In genomic region chr2:171972329-171972982, GRCh38 we compare ENCODE assay signal across 17 cellular contexts. TPM values are rescaled to one million over a fixed set of nuclear protein-coding genes. Genes with fewer than 3 reads are reported as not detected.
DNase-seq lines count a peak whose midpoint lies in the region; ATAC-seq lines count a peak whose summit lies in the region.
"Had no signal": no experiment of that assay in that cellular context is flagged by ENCODE, and none has a peak within 500 bp of the region (broad histone marks: within the 10 kb centered on the region; RNA-seq: fewer than 3 reads in every experiment).

No MANE protein-coding gene starts in this region.

- no peak for ATAC-seq in CD4-positive, CD25-positive, alpha-beta regulatory T cell (ENCODE audit: low read depth in 2 of 2)
- no peak for ATAC-seq in GM18520 (IDR thresholded peaks at IDR 0.05; ENCODE audit: unreplicated experiment)
- no peak for ATAC-seq in HG03342 (IDR thresholded peaks at IDR 0.05; ENCODE audit: unreplicated experiment)

- no peak overlapping the region for H3K27ac ChIP-seq in CD4-positive, CD25-positive, alpha-beta regulatory T cell (ENCODE audit: insufficient read depth, low read length, poor library complexity, severe bottlenecking)
- H3K27ac ChIP-seq: C4-2B, KMS-11, SJCRH30 had no signal

- no peaks in the 10 kb centered on the region for H3K9me3 ChIP-seq in CD4-positive, CD25-positive, alpha-beta regulatory T cell (ENCODE audit: control insufficient read depth in 2 of 2, low read length in 2 of 2)
- H3K9me3 ChIP-seq: SJCRH30 had no signal

- peak overlapping the region; percentile 11 to 74 (median 11) for H3K27ac Mint-ChIP-seq in CD4-positive, CD25-positive, alpha-beta regulatory T cell
- H3K27ac Mint-ChIP-seq in activated T-helper 2 cell treated with anti-CD3 and anti-CD28 coated beads, Interferon-gamma antibody, Interleukin-2, Interleukin-4, amounts not matched to agents 10 μg/mL and 5 μg/mL and 100 μg/mL, durations not matched to agents 14 hours and 24 hours and 36 hours, result peak overlapping the region; percentile 4

- peaks cover 54% of the 10 kb centered on the region for H3K36me3 Mint-ChIP-seq in CD4-positive, CD25-positive, alpha-beta regulatory T cell
- peaks cover 63% of the 10 kb centered on the region for H3K36me3 Mint-ChIP-seq in activated T-helper 2 cell treated with anti-CD3 and anti-CD28 coated beads, Interferon-gamma antibody, Interleukin-2, Interleukin-4, amounts not matched to agents 10 μg/mL and 5 μg/mL and 100 μg/mL, durations not matched to agents 14 hours and 24 hours and 36 hours (ENCODE audit: low read depth)

- peaks cover 27% of the 10 kb centered on the region for H3K36me3 ChIP-seq in CD4-positive, CD25-positive, alpha-beta regulatory T cell (ENCODE audit: control insufficient read depth, insufficient read depth, low read length)

- H3K4me3 Mint-ChIP-seq in CD4-positive, CD25-positive, alpha-beta regulatory T cell, result no peak overlapping the region
- no peak overlapping the region for H3K4me3 Mint-ChIP-seq in activated T-helper 2 cell treated with anti-CD3 and anti-CD28 coated beads, Interferon-gamma antibody, Interleukin-2, Interleukin-4, amounts not matched to agents 10 μg/mL and 5 μg/mL and 100 μg/mL, durations not matched to agents 14 hours and 24 hours and 36 hours (ENCODE audit: low read depth)

- no peaks in the 10 kb centered on the region for H3K27me3 Mint-ChIP-seq in CD4-positive, CD25-positive, alpha-beta regulatory T cell
- no peaks in the 10 kb centered on the region for H3K27me3 Mint-ChIP-seq in activated T-helper 2 cell treated with anti-CD3 and anti-CD28 coated beads, Interferon-gamma antibody, Interleukin-2, Interleukin-4, amounts not matched to agents 10 μg/mL and 5 μg/mL and 100 μg/mL, durations not matched to agents 14 hours and 24 hours and 36 hours (ENCODE audit: low read depth)

- no peak overlapping the region for H3K4me3 ChIP-seq in CD4-positive, CD25-positive, alpha-beta regulatory T cell (ENCODE audit: low read depth, low read length)
- H3K4me3 ChIP-seq: SJCRH30 had no signal

- H3K4me1 ChIP-seq in CD4-positive, CD25-positive, alpha-beta regulatory T cell (ENCODE audit: control insufficient read depth, insufficient read depth, low read length, poor library complexity, severe bottlenecking), result no peaks in the 10 kb centered on the region
- H3K4me1 ChIP-seq: SJCRH30 had no signal

- no peaks in the 10 kb centered on the region for H3K27me3 ChIP-seq in CD4-positive, CD25-positive, alpha-beta regulatory T cell (ENCODE audit: control insufficient read depth, insufficient read depth, low read length)
- H3K27me3 ChIP-seq: SJCRH30 had no signal

- no peaks in the 10 kb centered on the region for H3K9me3 Mint-ChIP-seq in CD4-positive, CD25-positive, alpha-beta regulatory T cell
- no peaks in the 10 kb centered on the region for H3K9me3 Mint-ChIP-seq in activated T-helper 2 cell treated with anti-CD3 and anti-CD28 coated beads, Interferon-gamma antibody, Interleukin-2, Interleukin-4, amounts not matched to agents 10 μg/mL and 5 μg/mL and 100 μg/mL, durations not matched to agents 14 hours and 24 hours and 36 hours

- intact Hi-C loops in activated T-helper 2 cell treated with anti-CD3 and anti-CD28 coated beads, Interferon-gamma antibody, Interleukin-2, Interleukin-4, amounts not matched to agents 10 μg/mL and 5 μg/mL and 100 μg/mL, durations not matched to agents 14 hours and 24 hours and 36 hours (cut with micrococcal nuclease), result no loop called here

- peaks cover 0 to 11% (median 5%) of the 10 kb centered on the region in 4 donors for H3K4me1 Mint-ChIP-seq in CD4-positive, CD25-positive, alpha-beta regulatory T cell
- H3K4me1 Mint-ChIP-seq in activated T-helper 2 cell treated with anti-CD3 and anti-CD28 coated beads, Interferon-gamma antibody, Interleukin-2, Interleukin-4, amounts not matched to agents 10 μg/mL and 5 μg/mL and 100 μg/mL, durations not matched to agents 14 hours and 24 hours and 36 hours (ENCODE audit: low read depth), result peaks cover 5% of the 10 kb centered on the region

- no peak for DNase-seq in CD4-positive, CD25-positive, alpha-beta regulatory T cell
- DNase-seq in M059J (ENCODE audit: low read depth) (peak; percentile 2), foreskin melanocyte (peak; percentile 15), NCI-H1694 treated with DMSO at 0.1 percent for 48 hours (lab: John Stamatoyannopoulos, UW) (no peak)
- no peak for DNase-seq in activated T-helper 2 cell treated with anti-CD3 and anti-CD28 coated beads, Interferon-gamma antibody, Interleukin-2, Interleukin-4, amounts not matched to agents 10 μg/mL and 5 μg/mL and 100 μg/mL, durations not matched to agents 14 hours and 24 hours and 36 hours (ENCODE audit: low spot score)
- DNase-seq: GDM1, NCI-H1105, NCI-H146, NCI-H2029 treated with DMSO at 0.1 percent for 48 hours, NCI-H226, NCI-H510A treated with DMSO at 0.1 percent for 48 hours, NCI-H748 treated with DMSO at 0.1 percent for 48 hours, SJCRH30 had no signal

RNA-seq across cellular contexts. Expression of gene METAP1D, which starts 27.3 kb away (rescaled TPM):
- total RNA-seq in CD4-positive, CD25-positive, alpha-beta regulatory T cell, result 3.7 TPM
- 1 to 10 TPM in 3 of 4 donors, under 1 TPM in 1; 0.54 to 3.1 (median 2.0) TPM for polyA plus RNA-seq in CD4-positive, CD25-positive, alpha-beta regulatory T cell
- 6.8 and 7.8 TPM in 2 replicates for total RNA-seq in M059J (2014; rRNA removed; shearing (Covaris generic))
- 6.0 and 7.9 TPM in 2 replicates for total RNA-seq in activated T-helper 2 cell treated with anti-CD3 and anti-CD28 coated beads, Interferon-gamma antibody, Interleukin-2, Interleukin-4, amounts not matched to agents 10 μg/mL and 5 μg/mL and 100 μg/mL, durations not matched to agents 14 hours and 24 hours and 36 hours

RNA-seq across cellular contexts. Expression of gene HAT1, which starts 50.2 kb away (rescaled TPM):
- total RNA-seq in CD4-positive, CD25-positive, alpha-beta regulatory T cell, result 28.7 TPM
- polyA plus RNA-seq in CD4-positive, CD25-positive, alpha-beta regulatory T cell, result 10 to 100 TPM; 73.2 to 83.0 (median 80.4) TPM
- total RNA-seq in M059J (2014; rRNA removed; shearing (Covaris generic)), result 99.6 and 151 TPM in 2 replicates
- total RNA-seq in activated T-helper 2 cell treated with anti-CD3 and anti-CD28 coated beads, Interferon-gamma antibody, Interleukin-2, Interleukin-4, amounts not matched to agents 10 μg/mL and 5 μg/mL and 100 μg/mL, durations not matched to agents 14 hours and 24 hours and 36 hours, result 67.4 and 70.1 TPM in 2 replicates

Comparison
In these comparisons a context has a peak if more than half of its experiments do, and no peak if none do; other contexts are left out.
1. DNase-seq: peak in M059J (single experiment) and foreskin melanocyte (single experiment); none in CD4-positive, CD25-positive, alpha-beta regulatory T cell (0 of 3), activated T-helper 2 cell treated with anti-CD3 and anti-CD28 coated beads, Interferon-gamma antibody, Interleukin-2, Interleukin-4, amounts not matched to agents 10 μg/mL and 5 μg/mL and 100 μg/mL, durations not matched to agents 14 hours and 24 hours and 36 hours (single experiment) and NCI-H1694 treated with DMSO at 0.1 percent for 48 hours (single experiment).